Comparison of ENCODE assay signal across 9 cellular contexts in genomic region chr18:69400976-69401474, GRCh38. TPM values are rescaled to one million over a fixed set of nuclear protein-coding genes. Genes with fewer than 3 reads are reported as not detected.
DNase-seq lines count a peak whose midpoint lies in the region; ATAC-seq and TF ChIP-seq lines count a peak whose summit lies in the region.
"Had no signal": no experiment of that assay in that cellular context is flagged by ENCODE, and none has a peak within 500 bp of the region (broad histone marks: within the 10 kb centered on the region; RNA-seq: fewer than 3 reads in every experiment).

No MANE protein-coding gene starts in this region.

- H3K4me1 ChIP-seq in thymus (ENCODE audit: control insufficient read depth, insufficient read depth, low read length), result no peaks in the 10 kb centered on the region

- peaks cover 10% of the 10 kb centered on the region for H3K4me1 Mint-ChIP-seq in activated T-cell treated with anti-CD3 and anti-CD28 coated beads, Interleukin-2, amount 50 U/mL, for 4 hours (ENCODE audit: low read depth)

- no peaks in the 10 kb centered on the region for H3K9me3 Mint-ChIP-seq in activated T-cell treated with anti-CD3 and anti-CD28 coated beads, Interleukin-2, amount 50 U/mL, for 4 hours
- H3K9me3 Mint-ChIP-seq: natural killer cell treated with Interleukin-12 subunit alpha and Interleukin-12 subunit beta and Interleukin-15 and Interleukin-18, amount 100 ng/mL, for 72 hours had no signal

- H3K36me3 ChIP-seq in thymus (ENCODE audit: control insufficient read depth, insufficient read depth), result no peaks in the 10 kb centered on the region

- H3K4me3 Mint-ChIP-seq in activated T-cell treated with anti-CD3 and anti-CD28 coated beads, Interleukin-2, amount 50 U/mL, for 4 hours, result no peak overlapping the region
- H3K4me3 Mint-ChIP-seq: natural killer cell treated with Interleukin-12 subunit alpha and Interleukin-12 subunit beta and Interleukin-15 and Interleukin-18, amount 100 ng/mL, for 72 hours had no signal

- no peak for TF ChIP-seq CTCF in astrocyte of the cerebellum (IDR thresholded peaks at IDR 0.05; ENCODE audit: low read depth, low read length, missing control alignments)

- H3K4me3 ChIP-seq in astrocyte of the cerebellum (ENCODE audit: low read depth, low read length) (peak overlapping the region; percentile 54), thymus (ENCODE audit: low read length) (peak overlapping the region; percentile 29)

- H3K27ac ChIP-seq in thymus (ENCODE audit: low read depth), result no peak overlapping the region

- H3K27me3 Mint-ChIP-seq in activated T-cell treated with anti-CD3 and anti-CD28 coated beads, Interleukin-2, amount 50 U/mL, for 4 hours (ENCODE audit: low read depth), result peaks cover 60% of the 10 kb centered on the region

- no peaks in the 10 kb centered on the region for H3K36me3 Mint-ChIP-seq in activated T-cell treated with anti-CD3 and anti-CD28 coated beads, Interleukin-2, amount 50 U/mL, for 4 hours (ENCODE audit: insufficient read depth)

- peak; percentile 16 to 36 for ATAC-seq in activated T-cell treated with anti-CD3 and anti-CD28 coated beads, Interleukin-2, amount 50 U/mL, for 4 hours
- no peak for ATAC-seq in GM18502 (IDR thresholded peaks at IDR 0.05; ENCODE audit: poor library complexity, unreplicated experiment)
- ATAC-seq in activated CD4-positive, CD25-positive, alpha-beta regulatory T cell treated with anti-CD3 and anti-CD28 coated beads, Interleukin-2, amount 50 U/mL, for 24 hours, result no peak

- no peaks in the 10 kb centered on the region for H3K9me3 ChIP-seq in thymus (ENCODE audit: control insufficient read depth)

- in situ Hi-C loops in astrocyte of the cerebellum (cut with HindIII; ENCODE audit: low sequenced_read_pairs), result no loop called here

- peaks cover 33% of the 10 kb centered on the region for H3K27me3 ChIP-seq in thymus (ENCODE audit: control insufficient read depth, insufficient read depth)

- DNase-seq in activated T-cell treated with anti-CD3 and anti-CD28 coated beads, Interleukin-2, amount 50 U/mL, for 4 hours, result no peak
- DNase-seq in activated T-cell treated with anti-CD3 and anti-CD28 coated beads for 4 hours, result no peak
- no peak for DNase-seq in astrocyte of the cerebellum (ENCODE audit: low read depth)
- peak; percentile 32 for DNase-seq in iris pigment epithelial cell (ENCODE audit: low read depth)
- DNase-seq in activated CD4-positive, alpha-beta T cell treated with anti-CD3 and anti-CD28 coated beads, Interleukin-2, amount 50 U/mL, for 1 hour, result no peak

- WGBS in thymus, result 2% methylated on average over 65 of the region's 65 CpGs

RNA-seq across cellular contexts. Expression of gene DOK6, which starts 0.3 kb away (rescaled TPM):
- total RNA-seq in activated T-cell treated with anti-CD3 and anti-CD28 coated beads, Interleukin-2, amount 50 U/mL, for 4 hours, result under 1 TPM in 1 of 3 donors, not detected in 2; 0.03 TPM
- 0.75 TPM for polyA plus RNA-seq in thymus
- total RNA-seq: natural killer cell treated with Interleukin-12 subunit alpha and Interleukin-12 subunit beta and Interleukin-15 and Interleukin-18, amount 100 ng/mL, for 72 hours had no signal

Comparison
In these comparisons a context has a peak if more than half of its experiments do, and no peak if none do; other contexts are left out.
1. ATAC-seq: peak in activated T-cell treated with anti-CD3 and anti-CD28 coated beads, Interleukin-2, amount 50 U/mL, for 4 hours (2 of 2); none in GM18502 (single experiment) and activated CD4-positive, CD25-positive, alpha-beta regulatory T cell treated with anti-CD3 and anti-CD28 coated beads, Interleukin-2, amount 50 U/mL, for 24 hours (0 of 2).